ENCODE assay signal across 24 cellular contexts in genomic region chr5:181087309-181087708, GRCh38. TPM values are rescaled to one million over a fixed set of nuclear protein-coding genes. Genes with fewer than 3 reads are reported as not detected.
"Had no signal": no experiment of that assay in that cellular context is flagged by ENCODE, and none has a peak within 500 bp of the region (broad histone marks: within the 10 kb centered on the region; RNA-seq: fewer than 3 reads in every experiment).

No MANE protein-coding gene starts in this region.

- H3K36me3 Mint-ChIP-seq: naive B cell; stimulated activated naive B cell treated with anti-CD40 and anti-IgM and Interleukin-4, amounts not matched to agents 10 μg/mL and 1 μg/mL and 100 μg/mL, for 72 hours had no signal

- H3K27ac Mint-ChIP-seq: stimulated activated naive B cell treated with anti-CD40 and anti-IgM and Interleukin-4, amounts not matched to agents 10 μg/mL and 1 μg/mL and 100 μg/mL, for 72 hours had no signal

- H3K27ac ChIP-seq: dorsolateral prefrontal cortex, psoas muscle, right lobe of liver, tibial artery, upper lobe of left lung, uterus had no signal

- H3K36me3 ChIP-seq: right lobe of liver, tibial artery, upper lobe of left lung, uterus had no signal

- H3K4me3 ChIP-seq: dorsolateral prefrontal cortex, lung, psoas muscle, right lobe of liver, tibial artery, upper lobe of left lung, uterus had no signal

- H3K9me3 Mint-ChIP-seq: naive B cell had no signal

- H3K4me3 Mint-ChIP-seq: naive B cell; nephron; stimulated activated naive B cell treated with anti-CD40 and anti-IgM and Interleukin-4, amounts not matched to agents 10 μg/mL and 1 μg/mL and 100 μg/mL, for 72 hours had no signal

- H3K4me1 Mint-ChIP-seq: naive B cell; stimulated activated naive B cell treated with anti-CD40 and anti-IgM and Interleukin-4, amounts not matched to agents 10 μg/mL and 1 μg/mL and 100 μg/mL, for 72 hours had no signal

- H3K4me1 ChIP-seq: psoas muscle, right lobe of liver, tibial artery, upper lobe of left lung, uterus had no signal

- DNase-seq: cortex of kidney; dorsolateral prefrontal cortex; effector CD8-positive, alpha-beta T cell; foreskin fibroblast; kidney; left cardiac atrium; left ventricle myocardium superior; mesendoderm; naive B cell; psoas muscle; retina; stimulated activated CD4-positive, alpha-beta T cell treated with anti-CD3 and anti-CD28 coated beads, Interleukin-2, amount 100 ng/mL, for 24 hours; stimulated activated CD4-positive, alpha-beta T cell treated with anti-CD3 and anti-CD28 coated beads, Interleukin-4, amount 100 ng/mL, for 4 hours; stimulated activated naive B cell treated with anti-CD40 and anti-IgM and Interleukin-4, amounts not matched to agents 10 μg/mL and 1 μg/mL and 100 μg/mL, for 72 hours; upper lobe of left lung; uterus had no signal

- H3K9me3 ChIP-seq: psoas muscle, right lobe of liver, tibial artery, upper lobe of left lung, uterus had no signal

- ATAC-seq: esophagus mucosa; left cardiac atrium; left ventricle myocardium superior; psoas muscle; stimulated activated naive B cell treated with anti-CD40 and anti-IgM and Interleukin-4, amounts not matched to agents 10 μg/mL and 1 μg/mL and 100 μg/mL, for 72 hours had no signal

- H3K27me3 ChIP-seq: right lobe of liver, upper lobe of left lung, uterus had no signal

RNA-seq across cellular contexts. Expression of gene OR2V1, which starts 43.7 kb away (rescaled TPM):
- total RNA-seq: dorsolateral prefrontal cortex, esophagus mucosa, kidney, left cardiac atrium, left ventricle myocardium superior, lung, omental fat pad, psoas muscle, right lobe of liver, skeletal muscle tissue, temporal lobe, upper lobe of left lung, uterus had no signal
- polyA plus RNA-seq: lung, psoas muscle had no signal
